Comparison of ENCODE assay signal across 18 cellular contexts in genomic region chr2:54902763-54903162, GRCh38.
"Had no signal": no experiment of that assay in that cellular context is flagged by ENCODE, and none has a peak within 500 bp of the region (broad histone marks: within the 10 kb centered on the region; RNA-seq: fewer than 3 reads in every experiment).

No MANE protein-coding gene starts in this region.

- H3K27me3 ChIP-seq: breast epithelium, esophagus muscularis mucosa, right lobe of liver, testis, transverse colon had no signal

- H3K4me1 ChIP-seq: breast epithelium, esophagus muscularis mucosa, testis had no signal

- H3K9me3 ChIP-seq: breast epithelium, esophagus muscularis mucosa, right lobe of liver, testis, transverse colon had no signal

- H3K4me3 ChIP-seq: breast epithelium, esophagus muscularis mucosa, right lobe of liver, testis, transverse colon had no signal

- DNase-seq: activated B cell treated with CpG ODN at 0.5 μM for 24 hours; activated CD4-positive, alpha-beta T cell treated with anti-CD3 and anti-CD28 coated beads, Interleukin-2, amount 50 U/mL, for 1 hour; activated CD8-positive, alpha-beta memory T cell treated with anti-CD3 and anti-CD28 coated beads, Interleukin-2, amount 10 ng/mL, durations not matched to agents 7 days and 5 days; activated CD8-positive, alpha-beta T cell treated with anti-CD3 and anti-CD28 coated beads, Interleukin-2, amount 10 ng/mL, durations not matched to agents 7 days and 5 days; activated T-cell treated with anti-CD3 and anti-CD28 coated beads, Interleukin-2, amount 50 U/mL, for 48 hours; central memory CD4-positive, alpha-beta T cell; endodermal cell; glutamatergic neuron; left colon; mammary epithelial cell; right lobe of liver; stimulated activated CD4-positive, alpha-beta T cell treated with anti-CD3 and anti-CD28 coated beads, Interleukin-4, amount 100 ng/mL, for 1 hour; stimulated activated naive CD8-positive, alpha-beta T cell treated with anti-CD3 and anti-CD28 coated beads, Interleukin-15, Interleukin-2, amounts not matched to agents 100 U/mL and 50 U/mL, for 24 hours; testis; transverse colon had no signal

- H3K36me3 ChIP-seq: breast epithelium, esophagus muscularis mucosa, right lobe of liver, transverse colon had no signal

- ATAC-seq: activated CD8-positive, alpha-beta memory T cell treated with anti-CD3 and anti-CD28 coated beads, Interleukin-2, amount 10 ng/mL, durations not matched to agents 7 days and 5 days; activated CD8-positive, alpha-beta T cell treated with anti-CD3 and anti-CD28 coated beads, Interleukin-2, amount 10 ng/mL, durations not matched to agents 7 days and 5 days; activated naive CD4-positive, alpha-beta T cell treated with anti-CD3 and anti-CD28 coated beads, Interleukin-2, amount 50 U/mL, for 72 hours; left colon; right lobe of liver; stimulated activated naive CD8-positive, alpha-beta T cell treated with anti-CD3 and anti-CD28 coated beads, Interleukin-15, Interleukin-2, amounts not matched to agents 100 U/mL and 50 U/mL, for 24 hours had no signal

- H3K27ac ChIP-seq: breast epithelium, esophagus muscularis mucosa, testis had no signal
